Comparison of ENCODE assay signal across 1 cellular context in genomic region chr2:182745061-182745460, GRCh38.
TF ChIP-seq lines count a peak whose summit lies in the region.

No MANE protein-coding gene starts in this region.

TF ChIP-seq in HepG2, 621 proteins besides CTCF, POLR2A, EP300 and RAD21:
- TF ChIP-seq TRAFD1 (CRISPR knock-in tag; IDR thresholded peaks at IDR 0.05; ENCODE audit: borderline replicate concordance) (no peak), ZNF143 (CRISPR knock-in tag; IDR thresholded peaks at IDR 0.05) (no peak), ZNF513 (CRISPR knock-in tag; conservative IDR thresholded peaks at IDR 0.05) (no peak), ZNF569 (CRISPR knock-in tag; IDR thresholded peaks at IDR 0.05; ENCODE audit: borderline replicate concordance) (no peak), ZNF776 (CRISPR knock-in tag; IDR thresholded peaks at IDR 0.05) (no peak), DZIP1 (CRISPR knock-in tag; IDR thresholded peaks at IDR 0.05) (no peak), NCOA2 (CRISPR knock-in tag; IDR thresholded peaks at IDR 0.05) (no peak), ZBTB8A (CRISPR knock-in tag; IDR thresholded peaks at IDR 0.05; ENCODE audit: borderline replicate concordance, low read depth) (no peak), ZNF670 (CRISPR knock-in tag; IDR thresholded peaks at IDR 0.05; ENCODE audit: borderline replicate concordance) (no peak), TFDP2 (CRISPR knock-in tag; IDR thresholded peaks at IDR 0.05) (no peak), CHD4 (IDR thresholded peaks at IDR 0.05; ENCODE audit: borderline replicate concordance, low read length) (no peak), PRDM10 (CRISPR knock-in tag; IDR thresholded peaks at IDR 0.05; ENCODE audit: low read depth) (no peak), JUND (CRISPR knock-in tag; IDR thresholded peaks at IDR 0.05) (no peak), POLR2AphosphoS5 (IDR thresholded peaks at IDR 0.05; ENCODE audit: low read depth, low read length) (no peak), TSC22D2 (CRISPR knock-in tag; IDR thresholded peaks at IDR 0.05; ENCODE audit: borderline replicate concordance) (no peak), AHDC1 (CRISPR knock-in tag; IDR thresholded peaks at IDR 0.05; ENCODE audit: borderline replicate concordance) (no peak), ZBTB10 (CRISPR knock-in tag; IDR thresholded peaks at IDR 0.05; ENCODE audit: borderline replicate concordance) (no peak), ZNF576 (CRISPR knock-in tag; IDR thresholded peaks at IDR 0.05) (no peak), ZNF275 (CRISPR knock-in tag; IDR thresholded peaks at IDR 0.05; ENCODE audit: borderline replicate concordance) (no peak), ATM (IDR thresholded peaks at IDR 0.05; ENCODE audit: borderline replicate concordance) (no peak)
TF ChIP-seq in HepG2: peak in this region for 0.
